Comparison of ENCODE assay signal across 22 cellular contexts in the genomic region with DNA sequence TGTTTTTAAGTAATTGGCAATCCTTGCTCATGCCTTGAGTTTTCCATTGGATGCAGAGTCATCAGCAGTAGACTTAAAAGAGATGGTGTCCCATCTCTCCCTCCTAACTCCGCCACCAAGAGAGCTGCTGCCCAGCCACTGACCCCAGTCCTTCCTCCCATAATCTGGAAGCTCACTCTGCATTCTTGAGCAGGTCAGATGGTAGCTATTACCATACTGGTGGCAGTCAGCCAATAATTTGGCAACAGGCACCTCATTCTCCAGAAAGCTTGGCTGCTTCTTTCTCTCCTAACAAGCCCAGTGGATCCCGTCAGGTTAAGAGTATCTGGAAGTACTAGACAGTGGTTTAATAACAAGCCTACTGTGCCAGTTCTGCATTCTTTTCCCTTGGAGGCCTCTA.
"Had no signal": no experiment of that assay in that cellular context is flagged by ENCODE, and none has a peak within 500 bp of the region (broad histone marks: within the 10 kb centered on the region; RNA-seq: fewer than 3 reads in every experiment).

No MANE protein-coding gene starts in this region.

- ATAC-seq: activated CD8-positive, alpha-beta T cell treated with anti-CD3 and anti-CD28 coated beads for 36 hours; activated T-helper 17 cell treated with anti-CD3 and anti-CD28 coated beads, Interleukin-2, amount 50 U/mL, for 72 hours; gastroesophageal sphincter; natural killer cell treated with Interleukin-12 subunit alpha and Interleukin-12 subunit beta and Interleukin-15 and Interleukin-18, amount 100 ng/mL, for 72 hours; stimulated activated naive CD8-positive, alpha-beta T cell treated with anti-CD3 and anti-CD28 coated beads, Interleukin-15, Interleukin-2, amounts not matched to agents 100 U/mL and 50 U/mL, for 24 hours had no signal

- H3K4me3 ChIP-seq: colonic mucosa, gastroesophageal sphincter, heart right ventricle, tibial nerve, uterus had no signal

- DNase-seq: activated B cell treated with CpG ODN at 0.5 μM for 24 hours; activated CD4-positive, alpha-beta T cell treated with anti-CD3 and anti-CD28 coated beads, Interleukin-2, amount 10 ng/mL, durations not matched to agents 24 days and 14 days; activated CD8-positive, alpha-beta T cell treated with anti-CD3 and anti-CD28 coated beads for 36 hours; activated naive CD4-positive, alpha-beta T cell; activated naive CD8-positive, alpha-beta T cell treated with anti-CD3 and anti-CD28 coated beads for 36 hours; activated T-cell treated with anti-CD3 and anti-CD28 coated beads, Interleukin-2, amount 50 U/mL, for 1 hour; amniotic stem cell; colonic mucosa; endodermal cell; heart right ventricle; immature natural killer cell; kidney glomerular epithelial cell; stimulated activated naive CD8-positive, alpha-beta T cell treated with anti-CD3 and anti-CD28 coated beads, Interleukin-15, Interleukin-2, amounts not matched to agents 100 U/mL and 50 U/mL, for 24 hours; T-helper 1 cell; T-helper 9 cell; uterus had no signal

- H3K9me3 ChIP-seq: colonic mucosa, gastroesophageal sphincter, heart right ventricle, neutrophil, tibial nerve, uterus had no signal

- H3K4me1 ChIP-seq: colonic mucosa, gastroesophageal sphincter, parathyroid adenoma, tibial nerve, uterus had no signal

- H3K36me3 ChIP-seq: colonic mucosa, gastroesophageal sphincter, heart right ventricle, neutrophil, tibial nerve, uterus had no signal

- H3K27me3 ChIP-seq: colonic mucosa, gastroesophageal sphincter, neutrophil, tibial nerve, uterus had no signal

- H3K27ac ChIP-seq: colonic mucosa, gastroesophageal sphincter, heart right ventricle, neutrophil, parathyroid adenoma, tibial nerve, uterus had no signal
